In the genomic region with DNA sequence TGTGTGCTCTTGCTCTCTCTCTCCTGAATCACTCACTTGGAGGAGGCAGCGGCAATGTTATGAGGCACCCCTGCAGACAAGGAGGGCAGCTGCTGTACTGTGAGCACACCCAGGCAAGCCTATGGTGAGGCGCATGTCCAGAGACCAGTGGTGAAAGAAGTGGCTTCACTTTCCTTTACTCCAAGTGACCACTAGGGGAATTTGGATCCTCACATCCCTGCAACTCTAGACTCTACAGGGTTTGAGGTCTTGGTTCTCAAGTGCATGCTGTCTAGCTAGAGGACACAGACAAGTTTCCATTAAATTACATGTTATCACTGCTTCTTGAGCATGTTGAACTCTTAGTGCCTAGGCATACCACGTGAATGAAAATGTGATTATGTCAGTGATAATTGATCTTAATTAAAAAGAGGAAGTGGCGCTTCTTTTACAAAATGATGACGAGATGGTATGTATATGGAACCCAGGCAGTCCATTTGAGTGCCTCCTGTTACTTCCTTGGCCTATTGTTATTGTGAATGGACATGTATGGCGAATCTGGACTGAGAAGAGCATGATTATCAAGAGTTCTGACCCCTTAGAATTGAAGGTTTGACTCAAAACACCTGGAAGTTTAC, we compare ENCODE assay signal across 10 cellular contexts.
DNase-seq lines count a peak whose midpoint lies in the region; ATAC-seq and TF ChIP-seq lines count a peak whose summit lies in the region.
"Had no signal": no experiment of that assay in that cellular context is flagged by ENCODE, and none has a peak within 500 bp of the region (broad histone marks: within the 10 kb centered on the region; RNA-seq: fewer than 3 reads in every experiment).

No MANE protein-coding gene starts in this region.

- H3K9ac ChIP-seq in Karpas-422 (ENCODE audit: low read length) = no peak overlapping the region

- DNase-seq in LHCN-M2 (ENCODE audit: low read depth) (peak; percentile 34), brain microvascular endothelial cell (no peak), myocyte (ENCODE audit: low read depth) (peak; percentile 9), cerebellum (ENCODE audit: low spot score) (no peak), Karpas-422 (no peak)
- DNase-seq: activated naive CD8-positive, alpha-beta T cell treated with anti-CD3 and anti-CD28 coated beads, Interleukin-2, amount 50 U/mL, for 24 hours; nucleus accumbens; stimulated activated naive CD4-positive, alpha-beta T cell treated with Interleukin-2 at 50 U/mL for 16 hours had no signal

- H3K9me3 ChIP-seq in Karpas-422 (ENCODE audit: low read length) = peaks cover 28% of the 10 kb centered on the region

- no peak overlapping the region for H3K27ac ChIP-seq in brain microvascular endothelial cell
- H3K27ac ChIP-seq in Karpas-422 (ENCODE audit: low read length) = no peak overlapping the region

- H3K27me3 ChIP-seq in brain microvascular endothelial cell (replicated peaks) (no peaks in the 10 kb centered on the region), Karpas-422 (ENCODE audit: low read length) (no peaks in the 10 kb centered on the region)

- no peaks in the 10 kb centered on the region for H3K9me2 ChIP-seq in Karpas-422 (replicated peaks; ENCODE audit: insufficient read depth, low read length)

- H3K79me2 ChIP-seq in Karpas-422 (ENCODE audit: low read length) = no peaks in the 10 kb centered on the region

- no peaks in the 10 kb centered on the region for H4K20me1 ChIP-seq in Karpas-422 (ENCODE audit: insufficient read depth, low read depth, low read length)

- ATAC-seq in HG02840 (IDR thresholded peaks at IDR 0.05; ENCODE audit: low FRiP score, unreplicated experiment) = no peak
- ATAC-seq: activated naive CD8-positive, alpha-beta T cell treated with anti-CD3 and anti-CD28 coated beads, Interleukin-2, amount 50 U/mL, for 24 hours had no signal

- TF ChIP-seq CTCF in GM12872 (IDR thresholded peaks at IDR 0.05; ENCODE audit: insufficient read depth, low read depth, low read length) = peak; percentile 31; the same call in 1 of the 3 replicates
- peak; percentile 45 for TF ChIP-seq CTCF in brain microvascular endothelial cell (IDR thresholded peaks at IDR 0.05; ENCODE audit: low read depth, low read length, missing control alignments)

- H3K36me3 ChIP-seq in brain microvascular endothelial cell (replicated peaks) (no peaks in the 10 kb centered on the region), Karpas-422 (ENCODE audit: insufficient read depth, low read length) (no peaks in the 10 kb centered on the region)

- H3K4me2 ChIP-seq in Karpas-422 (ENCODE audit: low read depth, low read length, poor library complexity, severe bottlenecking) = no peak overlapping the region

- H2AFZ ChIP-seq in Karpas-422 (ENCODE audit: low read length) = no peak overlapping the region

- in situ Hi-C loops in brain microvascular endothelial cell (cut with HindIII; ENCODE audit: low pct_ligation_motif_present, low sequenced_read_pairs) = no loop called here

- no peaks in the 10 kb centered on the region for H3K4me1 ChIP-seq in Karpas-422 (ENCODE audit: low read length)

- H3K4me3 ChIP-seq in brain microvascular endothelial cell (ENCODE audit: low read depth, low read length) (no peak overlapping the region), Karpas-422 (ENCODE audit: low read length) (no peak overlapping the region)

Comparison
In these comparisons a context has a peak if more than half of its experiments do, and no peak if none do; other contexts are left out.
1. DNase-seq: peak in LHCN-M2 (single experiment) and myocyte (single experiment); none in brain microvascular endothelial cell (single experiment), cerebellum (single experiment) and Karpas-422 (single experiment).